In genomic region chr14:89256273-89256672, GRCh38 we compare ENCODE assay signal across 11 cellular contexts.
"Had no signal": no experiment of that assay in that cellular context is flagged by ENCODE, and none has a peak within 500 bp of the region (broad histone marks: within the 10 kb centered on the region; RNA-seq: fewer than 3 reads in every experiment).

No MANE protein-coding gene starts in this region.

- H3K4me3 ChIP-seq: esophagus muscularis mucosa, smooth muscle cell, upper lobe of right lung had no signal

- H3K9me3 Mint-ChIP-seq: activated naive CD4-positive, alpha-beta T cell treated with anti-CD3 and anti-CD28 coated beads, Interleukin-2, amount 50 U/mL, for 24 hours; activated T-cell treated with anti-CD3 and anti-CD28 coated beads, Interleukin-2, amount 50 U/mL, for 24 hours; T-helper 1 cell treated with Interleukin-12 subunit alpha and Interleukin-12 subunit beta and Interleukin-4 antibody, amounts not matched to agents 30 μg/mL and 1 μg/mL, for 36 hours had no signal

- ATAC-seq: upper lobe of right lung had no signal

- H3K4me1 ChIP-seq: upper lobe of right lung had no signal

- H3K4me3 Mint-ChIP-seq: activated CD4-positive, alpha-beta T cell treated with anti-CD3 and anti-CD28 coated beads, Interleukin-2, amount 10 ng/mL, durations not matched to agents 24 days and 14 days; activated naive CD4-positive, alpha-beta T cell treated with anti-CD3 and anti-CD28 coated beads, Interleukin-2, amount 50 U/mL, for 24 hours; activated T-cell treated with anti-CD3 and anti-CD28 coated beads, Interleukin-2, amount 50 U/mL, for 24 hours; brain; T-helper 1 cell treated with Interleukin-12 subunit alpha and Interleukin-12 subunit beta and Interleukin-4 antibody, amounts not matched to agents 30 μg/mL and 1 μg/mL, for 36 hours had no signal

- H3K27ac ChIP-seq: esophagus muscularis mucosa, upper lobe of right lung had no signal

- H3K27ac Mint-ChIP-seq: activated naive CD4-positive, alpha-beta T cell treated with anti-CD3 and anti-CD28 coated beads, Interleukin-2, amount 50 U/mL, for 24 hours; activated T-cell treated with anti-CD3 and anti-CD28 coated beads, Interleukin-2, amount 50 U/mL, for 24 hours; T-helper 1 cell treated with Interleukin-12 subunit alpha and Interleukin-12 subunit beta and Interleukin-4 antibody, amounts not matched to agents 30 μg/mL and 1 μg/mL, for 36 hours had no signal

- H3K36me3 ChIP-seq: esophagus muscularis mucosa, upper lobe of right lung had no signal

- H3K27me3 ChIP-seq: esophagus muscularis mucosa, upper lobe of right lung had no signal

- H3K27me3 Mint-ChIP-seq: activated CD4-positive, alpha-beta T cell treated with anti-CD3 and anti-CD28 coated beads, Interleukin-2, amount 10 ng/mL, durations not matched to agents 24 days and 14 days; activated naive CD4-positive, alpha-beta T cell treated with anti-CD3 and anti-CD28 coated beads, Interleukin-2, amount 50 U/mL, for 24 hours; activated T-cell treated with anti-CD3 and anti-CD28 coated beads, Interleukin-2, amount 50 U/mL, for 24 hours; brain had no signal

- DNase-seq: activated CD4-positive, alpha-beta T cell treated with anti-CD3 and anti-CD28 coated beads, Interleukin-2, amount 10 ng/mL, durations not matched to agents 24 days and 14 days; activated effector memory CD4-positive, alpha-beta T cell treated with Interleukin-2 at 50 U/mL for 16 hours; activated T-cell treated with anti-CD3 and anti-CD28 coated beads, Interleukin-2, amount 50 U/mL, for 24 hours; amniotic stem cell; mesenchymal stem cell; upper lobe of right lung had no signal

- H3K4me2 ChIP-seq: smooth muscle cell had no signal

- H3K9me3 ChIP-seq: esophagus muscularis mucosa, upper lobe of right lung had no signal
